Comparison of ENCODE assay signal across 19 cellular contexts in genomic region chr9:123043081-123043939, GRCh38. TPM values are rescaled to one million over a fixed set of nuclear protein-coding genes. Genes with fewer than 3 reads are reported as not detected.
"Had no signal": no experiment of that assay in that cellular context is flagged by ENCODE, and none has a peak within 500 bp of the region (broad histone marks: within the 10 kb centered on the region; RNA-seq: fewer than 3 reads in every experiment).

No MANE protein-coding gene starts in this region.

- DNase-seq: activated CD4-positive, alpha-beta memory T cell treated with anti-CD3 and anti-CD28 coated beads, Interleukin-2, amount 10 ng/mL, durations not matched to agents 7 days and 5 days; activated CD4-positive, alpha-beta T cell treated with anti-CD3 and anti-CD28 coated beads for 4 hours; activated naive CD4-positive, alpha-beta T cell treated with anti-CD3 and anti-CD28 coated beads, Interleukin-2, amount 10 ng/mL, durations not matched to agents 7 days and 5 days; activated T-cell treated with anti-CD3 and anti-CD28 coated beads, Interleukin-2, amount 50 U/mL, for 24 hours; effector CD4-positive, alpha-beta T cell; heart right ventricle; left colon; naive thymus-derived CD8-positive, alpha-beta T cell; posterior cingulate gyrus; retina; stimulated activated CD4-positive, alpha-beta T cell treated with anti-CD3 and anti-CD28 coated beads, Interleukin-15, amount 100 ng/mL, for 24 hours; stimulated activated CD4-positive, alpha-beta T cell treated with anti-CD3 and anti-CD28 coated beads, Interleukin-4, amount 100 ng/mL, for 1 hour; stimulated activated naive B cell treated with anti-CD40 and anti-IgM and Interleukin-4, amounts not matched to agents 10 μg/mL and 1 μg/mL and 100 μg/mL, for 72 hours; transverse colon; WERI-Rb-1 had no signal

- H3K27ac ChIP-seq: neutrophil, WERI-Rb-1 had no signal

- H3K27me3 ChIP-seq: heart right ventricle, neutrophil, transverse colon had no signal

- H3K27ac Mint-ChIP-seq: activated CD4-positive, alpha-beta memory T cell treated with anti-CD3 and anti-CD28 coated beads, Interleukin-2, amount 10 ng/mL, durations not matched to agents 7 days and 5 days; activated naive CD4-positive, alpha-beta T cell treated with anti-CD3 and anti-CD28 coated beads, Interleukin-2, amount 10 ng/mL, durations not matched to agents 7 days and 5 days; activated T-cell treated with anti-CD3 and anti-CD28 coated beads, Interleukin-2, amount 50 U/mL, for 24 hours; naive thymus-derived CD8-positive, alpha-beta T cell; stimulated activated naive B cell treated with anti-CD40 and anti-IgM and Interleukin-4, amounts not matched to agents 10 μg/mL and 1 μg/mL and 100 μg/mL, for 72 hours; T-helper 1 cell treated with Interleukin-12 subunit alpha and Interleukin-12 subunit beta and Interleukin-4 antibody, amounts not matched to agents 30 μg/mL and 1 μg/mL, for 36 hours had no signal

- H3K9me3 ChIP-seq: neutrophil, transverse colon had no signal

- H3K36me3 ChIP-seq: neutrophil, transverse colon had no signal

- H3K27me3 Mint-ChIP-seq: activated CD4-positive, alpha-beta memory T cell treated with anti-CD3 and anti-CD28 coated beads, Interleukin-2, amount 10 ng/mL, durations not matched to agents 7 days and 5 days; activated naive CD4-positive, alpha-beta T cell treated with anti-CD3 and anti-CD28 coated beads, Interleukin-2, amount 10 ng/mL, durations not matched to agents 7 days and 5 days; activated T-cell treated with anti-CD3 and anti-CD28 coated beads, Interleukin-2, amount 50 U/mL, for 24 hours; naive thymus-derived CD8-positive, alpha-beta T cell; stimulated activated naive B cell treated with anti-CD40 and anti-IgM and Interleukin-4, amounts not matched to agents 10 μg/mL and 1 μg/mL and 100 μg/mL, for 72 hours had no signal

- H3K4me3 ChIP-seq: heart right ventricle, transverse colon had no signal

- H3K4me1 Mint-ChIP-seq: activated CD4-positive, alpha-beta memory T cell treated with anti-CD3 and anti-CD28 coated beads, Interleukin-2, amount 10 ng/mL, durations not matched to agents 7 days and 5 days; activated naive CD4-positive, alpha-beta T cell treated with anti-CD3 and anti-CD28 coated beads, Interleukin-2, amount 10 ng/mL, durations not matched to agents 7 days and 5 days had no signal

- FAIRE-seq: colon, frontal cortex had no signal

- H3K9me3 Mint-ChIP-seq: activated T-cell treated with anti-CD3 and anti-CD28 coated beads, Interleukin-2, amount 50 U/mL, for 24 hours had no signal

- ATAC-seq: heart right ventricle; left colon; naive thymus-derived CD8-positive, alpha-beta T cell; stimulated activated naive B cell treated with anti-CD40 and anti-IgM and Interleukin-4, amounts not matched to agents 10 μg/mL and 1 μg/mL and 100 μg/mL, for 72 hours had no signal

- H3K4me3 Mint-ChIP-seq: activated CD4-positive, alpha-beta memory T cell treated with anti-CD3 and anti-CD28 coated beads, Interleukin-2, amount 10 ng/mL, durations not matched to agents 7 days and 5 days; activated naive CD4-positive, alpha-beta T cell treated with anti-CD3 and anti-CD28 coated beads, Interleukin-2, amount 10 ng/mL, durations not matched to agents 7 days and 5 days; activated T-cell treated with anti-CD3 and anti-CD28 coated beads, Interleukin-2, amount 50 U/mL, for 24 hours; naive thymus-derived CD8-positive, alpha-beta T cell; stimulated activated naive B cell treated with anti-CD40 and anti-IgM and Interleukin-4, amounts not matched to agents 10 μg/mL and 1 μg/mL and 100 μg/mL, for 72 hours; T-helper 1 cell treated with Interleukin-12 subunit alpha and Interleukin-12 subunit beta and Interleukin-4 antibody, amounts not matched to agents 30 μg/mL and 1 μg/mL, for 36 hours had no signal

RNA-seq across cellular contexts. Expression of gene GPR21, which starts 9.8 kb away (rescaled TPM):
- polyA plus RNA-seq: naive thymus-derived CD8-positive, alpha-beta T cell had no signal
